In the genomic region with DNA sequence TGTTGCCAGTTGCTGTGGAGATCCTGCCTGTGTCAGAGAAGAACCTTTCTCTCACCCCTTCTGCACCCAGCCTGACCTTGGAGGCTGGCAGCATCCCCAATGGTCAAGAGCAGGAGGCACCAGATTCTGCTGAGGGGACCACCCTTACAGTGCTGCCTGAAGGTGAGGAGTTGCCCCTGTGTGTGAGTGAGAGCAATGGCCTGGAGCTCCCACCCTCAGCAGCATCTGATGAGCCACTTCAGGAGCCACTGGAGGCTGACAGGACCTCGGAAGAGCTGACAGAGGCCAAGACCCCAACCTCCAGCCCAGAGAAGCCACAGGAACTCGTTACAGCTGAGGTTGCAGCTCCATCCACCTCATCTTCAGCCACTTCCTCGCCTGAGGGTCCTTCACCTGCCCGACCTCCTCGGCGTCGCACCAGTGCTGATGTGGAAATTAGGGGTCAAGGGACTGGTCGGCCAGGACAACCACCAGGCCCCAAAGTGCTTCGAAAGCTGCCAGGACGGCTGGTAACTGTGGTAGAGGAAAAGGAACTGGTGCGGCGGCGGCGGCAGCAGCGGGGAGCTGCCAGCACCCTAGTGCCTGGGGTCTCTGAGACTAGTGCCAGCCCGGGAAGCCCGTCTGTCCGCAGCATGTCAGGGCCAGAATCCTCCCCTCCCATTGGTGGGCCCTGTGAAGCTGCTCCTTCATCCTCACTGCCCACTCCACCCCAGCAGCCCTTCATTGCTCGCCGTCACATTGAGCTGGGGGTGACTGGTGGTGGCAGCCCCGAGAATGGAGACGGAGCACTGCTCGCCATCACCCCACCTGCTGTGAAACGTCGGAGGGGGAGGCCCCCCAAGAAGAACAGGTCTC, we compare ENCODE assay signal across 1 cellular context.
TF ChIP-seq lines count a peak whose summit lies in the region.

No MANE protein-coding gene starts in this region.

TF ChIP-seq in endothelial cell of umbilical vein, 7 proteins besides CTCF, POLR2A, EP300 and RAD21:
- TF ChIP-seq EZH2 (IDR thresholded peaks at IDR 0.05; ENCODE audit: borderline replicate concordance, low read depth, low read length, severe bottlenecking), result no peak
- TF ChIP-seq FOS (IDR thresholded peaks at IDR 0.05; ENCODE audit: borderline replicate concordance, insufficient read depth, low read length), result no peak
- no peak for TF ChIP-seq GATA2 (IDR thresholded peaks at IDR 0.05; ENCODE audit: insufficient read depth, insufficient read length, low read depth, low read length)
- no peak for TF ChIP-seq MYC (IDR thresholded peaks at IDR 0.05; ENCODE audit: low read depth, low read length)
- no peak for TF ChIP-seq JUN (IDR thresholded peaks at IDR 0.05; ENCODE audit: borderline replicate concordance, insufficient read depth, insufficient read length, low read depth)
- TF ChIP-seq, protein P1, sequence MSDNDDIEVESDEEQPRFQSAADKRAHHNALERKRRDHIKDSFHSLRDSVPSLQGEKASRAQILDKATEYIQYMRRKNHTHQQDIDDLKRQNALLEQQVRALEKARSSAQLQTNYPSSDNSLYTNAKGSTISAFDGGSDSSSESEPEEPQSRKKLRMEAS (IDR thresholded peaks at IDR 0.05; ENCODE audit: insufficient read depth, insufficient read length), result no peak
- no peak for TF ChIP-seq POLR2AphosphoS5 (IDR thresholded peaks at IDR 0.05; ENCODE audit: insufficient read depth, low read depth, low read length)
